17 cellular contexts compared by ENCODE assay signal in genomic region chr12:128458301-128458974, GRCh38.
DNase-seq lines count a peak whose midpoint lies in the region; ATAC-seq, FAIRE-seq and TF ChIP-seq lines count a peak whose summit lies in the region.
"Had no signal": no experiment of that assay in that cellular context is flagged by ENCODE, and none has a peak within 500 bp of the region (broad histone marks: within the 10 kb centered on the region; RNA-seq: fewer than 3 reads in every experiment).

No MANE protein-coding gene starts in this region.

- H2BK120ac ChIP-seq in neuronal stem cell (ENCODE audit: low read depth, low read length), result no peak overlapping the region

- H3K4me2 ChIP-seq in neuronal stem cell (ENCODE audit: insufficient read depth, low read length, poor library complexity, severe bottlenecking), result no peak overlapping the region
- H3K4me2 ChIP-seq: BLaER1 had no signal

- no peak overlapping the region for H2AFZ ChIP-seq in neuronal stem cell (ENCODE audit: low read length)

- no peak overlapping the region for H3K4ac ChIP-seq in neuronal stem cell (ENCODE audit: low read length)

- TF ChIP-seq CTCF in kidney (IDR thresholded peaks at IDR 0.05; ENCODE audit: borderline replicate concordance, extremely low read depth, insufficient read depth), result no peak

- H3K9me3 ChIP-seq in NT2/D1 (ENCODE audit: insufficient read depth, low read length), result peaks cover 6% of the 10 kb centered on the region; the same call in 1 of the 2 replicates
- no peaks in the 10 kb centered on the region for H3K9me3 ChIP-seq in kidney (ENCODE audit: control insufficient read depth in 1 of 2, low read length in 2 of 2)
- no peaks in the 10 kb centered on the region for H3K9me3 ChIP-seq in T-helper 17 cell (ENCODE audit: control insufficient read depth, low read length, poor library complexity, severe bottlenecking)
- H3K9me3 ChIP-seq in neuronal stem cell (replicated peaks in 1 of 2; ENCODE audit: control insufficient read depth in 2 of 2, insufficient read depth in 1 of 2, low read depth in 1 of 2, low read length in 2 of 2), result peaks cover 0 to 2% of the 10 kb centered on the region in 2 donors
- H3K9me3 ChIP-seq: BLaER1, Caco-2 had no signal

- H2BK15ac ChIP-seq in neuronal stem cell (ENCODE audit: low read length), result no peak overlapping the region

- H2BK12ac ChIP-seq in neuronal stem cell (ENCODE audit: low read length), result no peak overlapping the region

- H3K18ac ChIP-seq in neuronal stem cell (ENCODE audit: low read length), result no peak overlapping the region

- H3K4me1 ChIP-seq in NT2/D1 (ENCODE audit: insufficient read depth, insufficient read length), result peaks cover 2% of the 10 kb centered on the region
- H3K4me1 ChIP-seq in kidney (ENCODE audit: control insufficient read depth in 1 of 2, insufficient read depth in 1 of 2, low read depth in 1 of 2, low read length in 2 of 2), result no peaks in the 10 kb centered on the region
- H3K4me1 ChIP-seq in neuronal stem cell (ENCODE audit: control insufficient read depth in 2 of 2, insufficient read depth in 1 of 2, low read depth in 1 of 2, low read length in 2 of 2), result peaks cover 0 to 10% of the 10 kb centered on the region in 2 donors
- H3K4me1 ChIP-seq: BLaER1, Caco-2 had no signal

- peak; percentile 79 for FAIRE-seq in kidney (lab: Jason Lieb, UNC)
- FAIRE-seq: GM12878, GM18507, K562 had no signal

- H4K91ac ChIP-seq in neuronal stem cell (ENCODE audit: low read depth, low read length, poor library complexity), result no peak overlapping the region

- no CpG with 5 or more reads among the region's 8 CpGs for WGBS in neuronal stem cell (ENCODE audit: extremely low coverage in 2 of 2, insufficient read length in 2 of 2, insufficient replicate concordance in 1 of 2), 2 donors

- DNase-seq in ELF-1 (ENCODE audit: low read depth, low spot score) (peak; percentile 13), NT2/D1 (ENCODE audit: low read depth, low spot score) (peak; percentile 39), iPS DF 4.7 (ENCODE audit: extremely low read depth, low spot score) (peak; percentile 16), kidney (no peak), T-helper 17 cell (no peak), neuronal stem cell (ENCODE audit: low spot score) (no peak)
- no peak for DNase-seq in stimulated activated CD4-positive, alpha-beta T cell treated with anti-CD3 and anti-CD28 coated beads, Interleukin-15, amount 100 ng/mL, for 24 hours
- DNase-seq: AML-193; Caco-2; CD8-positive, alpha-beta memory T cell; DMS 273 treated with DMSO at 0.1 percent for 48 hours had no signal

- H2BK5ac ChIP-seq in neuronal stem cell (ENCODE audit: low read length), result no peak overlapping the region

- no peaks in the 10 kb centered on the region for H3K36me3 Mint-ChIP-seq in T-helper 17 cell (ENCODE audit: low read depth)
- H3K36me3 Mint-ChIP-seq: CD8-positive, alpha-beta memory T cell had no signal

- no peaks in the 10 kb centered on the region for H3K4me1 Mint-ChIP-seq in T-helper 17 cell
- H3K4me1 Mint-ChIP-seq: CD8-positive, alpha-beta memory T cell had no signal

- H3K23ac ChIP-seq in neuronal stem cell (ENCODE audit: low read depth, low read length, poor library complexity), result no peak overlapping the region

- H3K4me3 ChIP-seq in NT2/D1 (ENCODE audit: insufficient read length, low read depth) (no peak overlapping the region), kidney (ENCODE audit: low read length in 2 of 2) (no peak overlapping the region), neuronal stem cell (ENCODE audit: low read length in 2 of 2) (peak overlapping the region in 1 of 2 donors; percentile 30)
- H3K4me3 ChIP-seq: BLaER1, GM12878, K562 had no signal

- H3K27ac ChIP-seq in kidney (ENCODE audit: low read depth in 2 of 2, low read length in 2 of 2) (no peak overlapping the region), neuronal stem cell (replicated peaks; ENCODE audit: low read length) (no peak overlapping the region)
- H3K27ac ChIP-seq: 22Rv1, BLaER1 had no signal

- no peaks in the 10 kb centered on the region for H3K79me1 ChIP-seq in neuronal stem cell (ENCODE audit: low read depth, low read length)

- H3K14ac ChIP-seq in neuronal stem cell (ENCODE audit: low read length), result no peak overlapping the region

- intact Hi-C loops in kidney (cut with DNase I), result no loop called here

- H4K8ac ChIP-seq in neuronal stem cell (ENCODE audit: low read depth, low read length), result no peak overlapping the region

- H3K27me3 ChIP-seq in NT2/D1 (ENCODE audit: insufficient read depth, insufficient read length), result no peaks in the 10 kb centered on the region
- no peaks in the 10 kb centered on the region for H3K27me3 ChIP-seq in neuronal stem cell (ENCODE audit: control insufficient read depth in 3 of 3, insufficient read depth in 3 of 3, low read depth in 1 of 3, low read length in 3 of 3)
- H3K27me3 ChIP-seq: BLaER1 had no signal

- H2AK5ac ChIP-seq in neuronal stem cell (ENCODE audit: low read depth, low read length), result no peak overlapping the region

- H3K27me3 Mint-ChIP-seq in T-helper 17 cell, result no peaks in the 10 kb centered on the region

- H3K36me3 ChIP-seq in NT2/D1 (ENCODE audit: insufficient read depth, insufficient read length, low read length), result no peaks in the 10 kb centered on the region
- H3K36me3 ChIP-seq in kidney (ENCODE audit: control insufficient read depth in 1 of 2, insufficient read depth in 2 of 2, low read length in 2 of 2), result no peaks in the 10 kb centered on the region
- H3K36me3 ChIP-seq in neuronal stem cell (replicated peaks in 1 of 2; ENCODE audit: control insufficient read depth in 2 of 2, insufficient read depth in 2 of 2, low read length in 2 of 2), result peaks cover 0 to 3% of the 10 kb centered on the region in 2 donors
- H3K36me3 ChIP-seq: BLaER1 had no signal

- H3K9ac ChIP-seq in NT2/D1 (ENCODE audit: insufficient read length, low read depth), result no peak overlapping the region
- no peak overlapping the region for H3K9ac ChIP-seq in kidney (ENCODE audit: low read length in 2 of 2)
- no peak overlapping the region for H3K9ac ChIP-seq in neuronal stem cell (ENCODE audit: low read depth, low read length, poor library complexity)
- H3K9ac ChIP-seq: BLaER1 had no signal

- no peak overlapping the region for H3K4me3 Mint-ChIP-seq in T-helper 17 cell
- H3K4me3 Mint-ChIP-seq: CD8-positive, alpha-beta memory T cell had no signal

- ATAC-seq in T-helper 17 cell (no peak), HG02798 (IDR thresholded peaks at IDR 0.05; ENCODE audit: poor library complexity, unreplicated experiment) (no peak)
- ATAC-seq: GM12878, K562 had no signal

- no peak overlapping the region for H3K27ac Mint-ChIP-seq in T-helper 17 cell
- H3K27ac Mint-ChIP-seq: CD8-positive, alpha-beta memory T cell had no signal

Comparison
In these comparisons a context has a peak if more than half of its experiments do, and no peak if none do; other contexts are left out.
1. DNase-seq: peak in ELF-1 (single experiment), NT2/D1 (single experiment) and iPS DF 4.7 (single experiment); none in kidney (single experiment), T-helper 17 cell (0 of 3), stimulated activated CD4-positive, alpha-beta T cell treated with anti-CD3 and anti-CD28 coated beads, Interleukin-15, amount 100 ng/mL, for 24 hours (single experiment) and neuronal stem cell (single experiment).